In the genomic region with DNA sequence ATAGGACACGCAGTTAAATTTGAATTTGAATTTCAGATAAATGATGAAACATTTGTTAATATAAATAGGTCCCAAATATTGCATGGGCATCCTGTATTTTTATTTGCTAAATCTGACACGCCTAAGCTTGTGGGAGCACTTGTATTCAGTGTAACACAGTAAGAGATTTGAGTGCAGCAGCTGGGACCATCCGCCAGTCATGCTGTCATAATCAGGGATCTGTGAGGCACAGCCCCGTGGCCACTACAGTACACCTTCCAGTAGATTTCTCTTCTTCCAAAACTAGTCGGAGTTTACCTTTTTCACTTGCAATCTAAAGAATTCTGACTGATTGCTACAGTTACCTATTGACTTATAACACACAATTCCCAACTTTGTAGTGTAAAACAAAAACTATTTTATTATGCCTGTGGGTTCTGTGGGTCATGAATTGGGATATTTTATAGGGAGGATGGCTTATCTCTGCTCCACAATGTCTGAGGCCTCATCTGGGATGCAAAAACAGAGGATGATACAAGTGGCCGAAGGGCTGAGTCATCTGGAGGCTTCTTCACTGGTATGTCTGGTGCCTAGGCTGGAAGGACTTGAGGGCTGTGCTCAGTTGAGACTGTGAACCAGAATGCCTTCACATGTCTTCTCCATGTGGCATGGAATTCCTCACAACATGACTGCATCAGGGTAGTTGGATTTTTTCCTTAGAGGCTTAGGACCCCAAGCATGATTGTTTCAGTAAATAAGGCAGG, we compare ENCODE assay signal across 24 cellular contexts.
DNase-seq lines count a peak whose midpoint lies in the region; ATAC-seq, FAIRE-seq and TF ChIP-seq lines count a peak whose summit lies in the region.
"Had no signal": no experiment of that assay in that cellular context is flagged by ENCODE, and none has a peak within 500 bp of the region (broad histone marks: within the 10 kb centered on the region; RNA-seq: fewer than 3 reads in every experiment).

No MANE protein-coding gene starts in this region.

- no peak overlapping the region for H4K8ac ChIP-seq in IMR-90 (ENCODE audit: low read depth in 2 of 2, low read length in 2 of 2)

- no TSS peak for BruUV-seq in IMR-90 (replicated peaks; lab: Mats Ljungman, UMichigan)

- peak; percentile 17 for DNase-seq in IMR-90
- no peak for DNase-seq in bronchial epithelial cell (ENCODE audit: low read depth)
- peak; percentile 41 for DNase-seq in myocyte (ENCODE audit: low read depth)
- DNase-seq in body of pancreas, result no peak
- DNase-seq: activated CD4-positive, alpha-beta memory T cell treated with anti-CD3 and anti-CD28 coated beads, Interleukin-2, amount 10 ng/mL, durations not matched to agents 7 days and 5 days; activated CD4-positive, CD25-positive, alpha-beta regulatory T cell treated with anti-CD3 and anti-CD28 coated beads, Interleukin-2, amount 50 U/mL, for 72 hours; activated CD8-positive, alpha-beta memory T cell treated with anti-CD3 and anti-CD28 coated beads, Interleukin-2, amount 50 U/mL, for 4 hours; activated naive CD4-positive, alpha-beta T cell treated with anti-CD3 and anti-CD28 coated beads for 36 hours; DMS 273 treated with DMSO at 0.1 percent for 48 hours; hippocampal formation; left cardiac atrium; NCI-H146; NCI-H2107; NCI-H446; stimulated activated CD4-positive, alpha-beta T cell treated with anti-CD3 and anti-CD28 coated beads, Interleukin-2, amount 100 ng/mL, for 24 hours had no signal

- peak overlapping the region in 4 of 11 experiments; percentile 4 to 54 (median 38); a peak in 4 of 22 replicates for H3K27ac ChIP-seq in BLaER1 treated with 17β-estradiol and CSF1 and Interleukin-3, amounts not matched to agents 10 nM and 100 nM
- no peak overlapping the region for H3K27ac ChIP-seq in IMR-90 (ENCODE audit: insufficient read depth, low read length)
- no peak overlapping the region for H3K27ac ChIP-seq in body of pancreas
- H3K27ac ChIP-seq: HL-60, thoracic aorta, vagina had no signal

- no peak overlapping the region for H2BK15ac ChIP-seq in IMR-90 (ENCODE audit: low read depth, low read length)

- TF ChIP-seq RAD21 in IMR-90 (IDR thresholded peaks at IDR 0.05; ENCODE audit: low read length), result no peak

- peak overlapping the region; percentile 78; the same call in 1 of the 2 replicates for H3K23ac ChIP-seq in IMR-90 (ENCODE audit: low read depth, low read length)

- H3K9me1 ChIP-seq in IMR-90 (ENCODE audit: insufficient read depth, low read length), result peaks cover 8% of the 10 kb centered on the region; the same call in 1 of the 2 replicates

- H4K91ac ChIP-seq in IMR-90 (ENCODE audit: insufficient read depth, low read depth, low read length), result no peak overlapping the region

- peaks cover 0 to 18% (median 12%) of the 10 kb centered on the region in 10 experiments; a peak in 14 of 20 replicates for H3K4me1 ChIP-seq in BLaER1 treated with 17β-estradiol and CSF1 and Interleukin-3, amounts not matched to agents 10 nM and 100 nM
- H3K4me1 ChIP-seq in IMR-90 (ENCODE audit: control insufficient read depth, insufficient read depth, low read length) (peaks cover 3% of the 10 kb centered on the region; the same call in 1 of the 2 replicates), body of pancreas (no peaks in the 10 kb centered on the region)
- H3K4me1 ChIP-seq: HAP-1, vagina had no signal

- no peak overlapping the region for H2BK120ac ChIP-seq in IMR-90 (ENCODE audit: low read depth, low read length)

- peak overlapping the region; percentile 24; the same call in 1 of the 2 replicates for H2AK5ac ChIP-seq in IMR-90 (ENCODE audit: low read depth, low read length)

- TF ChIP-seq POLR2A in IMR-90 (IDR thresholded peaks at IDR 0.05; ENCODE audit: low read depth, low read length), result no peak
- no peak for TF ChIP-seq POLR2A in body of pancreas (IDR thresholded peaks at IDR 0.05)

- ATAC-seq in IMR-90 (ENCODE audit: low read depth) (no peak), HG02798 (IDR thresholded peaks at IDR 0.05; ENCODE audit: poor library complexity, unreplicated experiment) (no peak), body of pancreas (no peak), GM21526 (IDR thresholded peaks at IDR 0.05; ENCODE audit: low FRiP score, unreplicated experiment) (no peak), HG03571 (IDR thresholded peaks at IDR 0.05; ENCODE audit: unreplicated experiment) (no peak)
- ATAC-seq: left cardiac atrium had no signal

- FAIRE-seq in bronchial epithelial cell (lab: Jason Lieb, UNC), result peak; percentile 43
- FAIRE-seq: GM12891 had no signal

- no peaks in the 10 kb centered on the region for H3K27me3 ChIP-seq in BLaER1 treated with 17β-estradiol and CSF1 and Interleukin-3, amounts not matched to agents 10 nM and 100 nM
- H3K27me3 ChIP-seq in IMR-90 (ENCODE audit: control insufficient read depth, insufficient read depth, low read length) (no peaks in the 10 kb centered on the region), bronchial epithelial cell (ENCODE audit: control insufficient read depth, insufficient read depth, low read length) (no peaks in the 10 kb centered on the region), body of pancreas (no peaks in the 10 kb centered on the region)
- H3K27me3 ChIP-seq: vagina had no signal

- no peak overlapping the region; the same call in 1 of the 2 replicates for H2BK20ac ChIP-seq in IMR-90 (ENCODE audit: low read depth, low read length)

- H2BK5ac ChIP-seq in IMR-90 (ENCODE audit: low read depth, low read length, poor library complexity, severe bottlenecking), result no peak overlapping the region

- H3K4ac ChIP-seq in IMR-90 (ENCODE audit: low read depth, low read length), result peak overlapping the region; percentile 6; the same call in 1 of the 2 replicates

- dilution Hi-C loops in IMR-90 (cut with HindIII; ENCODE audit: low sequenced_read_pairs, unreplicated experiment), result no loop called here

- H2AFZ ChIP-seq in IMR-90 (replicated peaks; ENCODE audit: low read length, poor library complexity), result peak overlapping the region; percentile 40

- in situ Hi-C loops in IMR-90 (cut with MboI; ENCODE audit: low sequenced_read_pairs), result no loop called here

- H3K4me2 ChIP-seq in BLaER1 treated with 17β-estradiol and CSF1 and Interleukin-3, amounts not matched to agents 10 nM and 100 nM, result peak overlapping the region in 8 of 11 experiments; percentile 28 to 61 (median 52); a peak in 15 of 22 replicates
- H3K4me2 ChIP-seq in IMR-90 (ENCODE audit: low read depth, low read length), result no peak overlapping the region

- H3K79me1 ChIP-seq in IMR-90 (ENCODE audit: low read depth in 1 of 2, low read length in 2 of 2), result no peaks in the 10 kb centered on the region

- no peaks in the 10 kb centered on the region for H4K20me1 ChIP-seq in BLaER1 treated with 17β-estradiol and CSF1 and Interleukin-3, amounts not matched to agents 10 nM and 100 nM
- H4K20me1 ChIP-seq in IMR-90 (ENCODE audit: insufficient read depth, low read length), result no peaks in the 10 kb centered on the region

- CTCF ChIA-PET in IMR-90 (lab: Yijun Ruan, JAX), result no interaction called here

- no peak for TF ChIP-seq CTCF in IMR-90 (conservative IDR thresholded peaks at IDR 0.05; ENCODE audit: low read depth, low read length)
- no peak for TF ChIP-seq CTCF in bronchial epithelial cell (IDR thresholded peaks at IDR 0.05; ENCODE audit: insufficient read depth, low read length, severe bottlenecking)
- TF ChIP-seq CTCF in body of pancreas (IDR thresholded peaks at IDR 0.05), result no peak

- H3K18ac ChIP-seq in IMR-90 (ENCODE audit: low read depth, low read length), result no peak overlapping the region

- no CpG with 5 or more reads among the region's 6 CpGs for WGBS in IMR-90 (ENCODE audit: extremely low coverage in 2 of 2, insufficient read length in 1 of 2), 2 experiments
- WGBS in body of pancreas, 2 donors, result 56 to 78% methylated on average over 6 of the region's 6 CpGs

- H3K4me3 ChIP-seq in BLaER1 treated with 17β-estradiol and CSF1 and Interleukin-3, amounts not matched to agents 10 nM and 100 nM, result no peak overlapping the region
- no peak overlapping the region for H3K4me3 ChIP-seq in IMR-90 (ENCODE audit: insufficient read depth, low read depth, low read length)
- no peak overlapping the region for H3K4me3 ChIP-seq in bronchial epithelial cell (ENCODE audit: low read depth, low read length)
- H3K4me3 ChIP-seq in body of pancreas, result no peak overlapping the region
- H3K4me3 ChIP-seq: HAP-1, thoracic aorta, vagina had no signal

- H3K56ac ChIP-seq in IMR-90 (ENCODE audit: extremely low read depth, insufficient read depth, low read length), result no peak overlapping the region

- POLR2A ChIA-PET in IMR-90 (lab: Charles Lee; ENCODE audit: unreplicated experiment), result no interaction called here

- intact Hi-C loops in IMR-90 (cut with micrococcal nuclease) (no loop called here), body of pancreas (cut with DNase I) (no loop called here)

- no peak overlapping the region; the same call in 1 of the 2 replicates for H3K14ac ChIP-seq in IMR-90 (replicated peaks; ENCODE audit: low read depth, low read length)

- peaks cover 0 to 10% (median 7%) of the 10 kb centered on the region in 11 experiments; a peak in 15 of 22 replicates for H3K9me3 ChIP-seq in BLaER1 treated with 17β-estradiol and CSF1 and Interleukin-3, amounts not matched to agents 10 nM and 100 nM (replicated peaks in 1 of 11)
- H3K9me3 ChIP-seq in IMR-90 (ENCODE audit: control insufficient read depth, insufficient read depth, low read length) (no peaks in the 10 kb centered on the region), body of pancreas (no peaks in the 10 kb centered on the region)
- H3K9me3 ChIP-seq: HAP-1, thoracic aorta, vagina had no signal

- no peak overlapping the region for H2AK9ac ChIP-seq in IMR-90 (replicated peaks; ENCODE audit: low read depth, low read length, poor library complexity)

- no peak overlapping the region for H3K9ac ChIP-seq in BLaER1 treated with 17β-estradiol and CSF1 and Interleukin-3, amounts not matched to agents 10 nM and 100 nM
- H3K9ac ChIP-seq in IMR-90 (ENCODE audit: low read depth, low read length), result no peak overlapping the region

- H3K36me3 ChIP-seq in BLaER1 treated with 17β-estradiol and CSF1 and Interleukin-3, amounts not matched to agents 10 nM and 100 nM, result no peaks in the 10 kb centered on the region
- no peaks in the 10 kb centered on the region for H3K36me3 ChIP-seq in IMR-90 (ENCODE audit: control insufficient read depth, insufficient read depth, low read length)
- H3K36me3 ChIP-seq in bronchial epithelial cell (ENCODE audit: control insufficient read depth, insufficient read depth, low read length), result no peaks in the 10 kb centered on the region
- no peaks in the 10 kb centered on the region for H3K36me3 ChIP-seq in body of pancreas (replicated peaks in 1 of 2; ENCODE audit: insufficient read depth in 1 of 2, low read depth in 2 of 2)
- H3K36me3 ChIP-seq: HAP-1, thoracic aorta, vagina had no signal

- H4K5ac ChIP-seq in IMR-90 (ENCODE audit: low read depth, low read length), result no peak overlapping the region

TF ChIP-seq in IMR-90, 13 proteins besides CTCF, POLR2A, EP300 and RAD21:
- TF ChIP-seq NFE2L2 (IDR thresholded peaks at IDR 0.05; ENCODE audit: low read depth, low read length), result no peak
- TF ChIP-seq MAFK (IDR thresholded peaks at IDR 0.05; ENCODE audit: low read depth, low read length), result no peak
- no peak for TF ChIP-seq RCOR1 (IDR thresholded peaks at IDR 0.05; ENCODE audit: insufficient replicate concordance, low read length)

Comparison
In these comparisons a context has a peak if more than half of its experiments do, and no peak if none do; other contexts are left out.
1. DNase-seq: peak in IMR-90 (single experiment) and myocyte (single experiment); none in bronchial epithelial cell (single experiment) and body of pancreas (0 of 4).